ENCODE assay signal across 5 cellular contexts in the genomic region with DNA sequence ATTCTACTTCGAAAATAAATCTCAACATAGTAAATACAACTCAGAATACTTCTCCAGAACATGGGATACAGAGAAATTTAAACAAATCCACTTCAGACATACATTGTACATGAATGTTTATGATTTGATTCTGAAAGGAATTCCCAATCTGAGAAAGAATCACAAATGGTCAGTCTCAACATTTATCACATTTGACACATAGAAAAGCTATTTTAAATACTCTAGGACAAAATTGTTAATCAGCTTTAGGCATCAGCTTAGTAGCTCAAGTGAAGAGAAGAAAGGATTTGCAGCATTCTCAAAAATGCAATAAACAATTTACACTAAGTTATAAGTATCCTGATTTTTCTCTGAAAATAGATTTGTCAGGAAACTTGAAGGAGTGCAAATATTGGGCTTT.
"Had no signal": no experiment of that assay in that cellular context is flagged by ENCODE, and none has a peak within 500 bp of the region (broad histone marks: within the 10 kb centered on the region; RNA-seq: fewer than 3 reads in every experiment).

No MANE protein-coding gene starts in this region.

- H3K4me2 ChIP-seq: GM23338 had no signal

- H3K4me3 ChIP-seq: GM23338 had no signal

- ATAC-seq: GM23338, HepG2 had no signal

- H2AFZ ChIP-seq: GM23338 had no signal

- H3K27ac ChIP-seq: HL-60 had no signal

- DNase-seq: H9, HCEC 1CT had no signal
